In genomic region chr1:16718908-16719533, GRCh38 we compare ENCODE assay signal across 17 cellular contexts. TPM values are rescaled to one million over a fixed set of nuclear protein-coding genes. Genes with fewer than 3 reads are reported as not detected.
A peak's percentile ranks its signal among the peaks of the same experiment; 100 is the strongest.
DNase-seq lines count a peak whose midpoint lies in the region; ATAC-seq and TF ChIP-seq lines count a peak whose summit lies in the region.
"Had no signal": no experiment of that assay in that cellular context is flagged by ENCODE, and none has a peak within 500 bp of the region (broad histone marks: within the 10 kb centered on the region; RNA-seq: fewer than 3 reads in every experiment).

No MANE protein-coding gene starts in this region.

- WGBS in SK-N-SH (ENCODE audit: low lambda C conversion rate), result 56% methylated on average over 7 of the region's 8 CpGs
- WGBS in gastroesophageal sphincter (ENCODE audit: low coverage in 1 of 2), 2 donors, result 78 to 85% methylated on average over 4 to 6 of the region's 8 CpGs
- 91 to 93% methylated on average over 8 of the region's 8 CpGs for WGBS in sigmoid colon, 2 donors

- no peaks in the 10 kb centered on the region for H3K9me3 ChIP-seq in SK-N-SH
- no peaks in the 10 kb centered on the region for H3K9me3 ChIP-seq in gastroesophageal sphincter
- no peaks in the 10 kb centered on the region for H3K9me3 ChIP-seq in sigmoid colon
- H3K9me3 ChIP-seq: heart left ventricle had no signal

- TF ChIP-seq RAD21 in SK-N-SH (IDR thresholded peaks at IDR 0.05; ENCODE audit: low read length), result no peak

- H2AFZ ChIP-seq in SK-N-SH (ENCODE audit: low read depth), result no peak overlapping the region

- H3K9ac ChIP-seq in SK-N-SH, result no peak overlapping the region

- H3K4me3 ChIP-seq in SK-N-SH (ENCODE audit: low read depth in 2 of 2, low read length in 1 of 2) (no peak overlapping the region), gastroesophageal sphincter (no peak overlapping the region), sigmoid colon (no peak overlapping the region)
- H3K4me3 ChIP-seq: heart left ventricle had no signal

- no peak overlapping the region for H3K27ac ChIP-seq in SK-N-SH (ENCODE audit: low read depth in 2 of 2, low read length in 1 of 2)
- no peak overlapping the region for H3K27ac ChIP-seq in gastroesophageal sphincter
- no peak overlapping the region for H3K27ac ChIP-seq in sigmoid colon
- H3K27ac ChIP-seq: 22Rv1, heart left ventricle had no signal

- DNase-seq in SK-N-SH (peak; percentile 39), HT1080 (ENCODE audit: low read depth) (peak; percentile 15), sigmoid colon (peak; percentile 65), middle frontal gyrus (ENCODE audit: extremely low spot score, low spot score) (no peak), NCI-H510A treated with DMSO at 0.1 percent for 48 hours (lab: John Stamatoyannopoulos, UW) (no peak)
- DNase-seq: activated naive CD4-positive, alpha-beta T cell treated with anti-CD3 and anti-CD28 coated beads, Interleukin-2, amount 50 U/mL, for 16 hours; left cardiac atrium; NCI-H146; NCI-H524 treated with DMSO at 0.1 percent for 48 hours; stimulated activated naive CD8-positive, alpha-beta T cell treated with anti-CD3 and anti-CD28 coated beads, Interleukin-15, amount 100 ng/mL, for 72 hours; T-helper 2 cell had no signal

- H3K27me3 ChIP-seq in SK-N-SH (ENCODE audit: insufficient read depth) (no peaks in the 10 kb centered on the region), gastroesophageal sphincter (peaks cover 43% of the 10 kb centered on the region), sigmoid colon (peaks cover 0 to 15% (median 13%) of the 10 kb centered on the region in 3 donors)

- no peak for TF ChIP-seq POLR2A in gastroesophageal sphincter (IDR thresholded peaks at IDR 0.05)
- no peak for TF ChIP-seq POLR2A in sigmoid colon (IDR thresholded peaks at IDR 0.05)

- H3F3A ChIP-seq in SK-N-SH (replicated peaks; ENCODE audit: insufficient read depth), result no peaks in the 10 kb centered on the region

- no peaks in the 10 kb centered on the region for H3K9me2 ChIP-seq in SK-N-SH

- H3K4me1 ChIP-seq in SK-N-SH (ENCODE audit: control insufficient read depth in 1 of 2, insufficient read depth in 2 of 2, low read depth in 1 of 2, low read length in 1 of 2), result peaks cover 0 to 7% of the 10 kb centered on the region in 2 experiments; a peak in 1 of 4 replicates
- H3K4me1 ChIP-seq in gastroesophageal sphincter, result no peaks in the 10 kb centered on the region
- H3K4me1 ChIP-seq in sigmoid colon, result no peaks in the 10 kb centered on the region

- POLR2A ChIA-PET in SK-N-SH (lab: Yijun Ruan, JAX), result no interaction called here

- H4K20me1 ChIP-seq in SK-N-SH (ENCODE audit: insufficient read depth), result no peaks in the 10 kb centered on the region

- no peak overlapping the region for H3K4me2 ChIP-seq in SK-N-SH

- H3K36me3 ChIP-seq in SK-N-SH (replicated peaks in 1 of 2; ENCODE audit: control insufficient read depth in 1 of 2, insufficient read depth in 2 of 2, low read length in 1 of 2), result no peaks in the 10 kb centered on the region
- H3K36me3 ChIP-seq in gastroesophageal sphincter, result no peaks in the 10 kb centered on the region
- no peaks in the 10 kb centered on the region for H3K36me3 ChIP-seq in sigmoid colon
- H3K36me3 ChIP-seq: heart left ventricle had no signal

- ATAC-seq in SK-N-SH treated with all-trans-retinoic acid at 6 μM for 48 hours, result no peak
- ATAC-seq in gastroesophageal sphincter, result peak; percentile 4
- no peak for ATAC-seq in HG03460 (IDR thresholded peaks at IDR 0.05; ENCODE audit: unreplicated experiment)
- ATAC-seq: naive thymus-derived CD8-positive, alpha-beta T cell; stimulated activated naive CD8-positive, alpha-beta T cell treated with anti-CD3 and anti-CD28 coated beads, Interleukin-15, amount 100 ng/mL, for 72 hours had no signal

- TF ChIP-seq EP300 in SK-N-SH (IDR thresholded peaks at IDR 0.05; ENCODE audit: borderline replicate concordance in 1 of 2, low read depth in 1 of 2, low read length in 1 of 2), result no peak
- TF ChIP-seq EP300 in gastroesophageal sphincter (IDR thresholded peaks at IDR 0.05), result no peak
- TF ChIP-seq EP300 in sigmoid colon (IDR thresholded peaks at IDR 0.05), result no peak

- intact Hi-C loops in sigmoid colon (cut with DNase I), result no loop called here

- H3K79me2 ChIP-seq in SK-N-SH (ENCODE audit: insufficient read depth), result no peaks in the 10 kb centered on the region

- TF ChIP-seq CTCF in SK-N-SH (IDR thresholded peaks at IDR 0.05) (no peak), gastroesophageal sphincter (IDR thresholded peaks at IDR 0.05) (no peak), sigmoid colon (IDR thresholded peaks at IDR 0.05) (no peak)

- CTCF ChIA-PET in SK-N-SH (lab: Yijun Ruan, JAX), result interaction anchor here (1.2 kb wide), 1 partner anchor 12 kb away, joined by 4 read pairs; no protein-coding TSS in a partner anchor

TF ChIP-seq in SK-N-SH, 30 proteins besides CTCF, POLR2A, EP300 and RAD21 (continues in another document):
- TF ChIP-seq, protein P1, sequence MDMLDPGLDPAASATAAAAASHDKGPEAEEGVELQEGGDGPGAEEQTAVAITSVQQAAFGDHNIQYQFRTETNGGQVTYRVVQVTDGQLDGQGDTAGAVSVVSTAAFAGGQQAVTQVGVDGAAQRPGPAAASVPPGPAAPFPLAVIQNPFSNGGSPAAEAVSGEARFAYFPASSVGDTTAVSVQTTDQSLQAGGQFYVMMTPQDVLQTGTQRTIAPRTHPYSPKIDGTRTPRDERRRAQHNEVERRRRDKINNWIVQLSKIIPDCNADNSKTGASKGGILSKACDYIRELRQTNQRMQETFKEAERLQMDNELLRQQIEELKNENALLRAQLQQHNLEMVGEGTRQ (IDR thresholded peaks at IDR 0.05; ENCODE audit: borderline replicate concordance, low read depth, low read length), result no peak
- TF ChIP-seq ELF1 (IDR thresholded peaks at IDR 0.05) (no peak), FOXM1 (IDR thresholded peaks at IDR 0.05; ENCODE audit: low read depth) (no peak), ZBTB33 (IDR thresholded peaks at IDR 0.05; ENCODE audit: borderline replicate concordance, low read depth) (no peak), JUND (IDR thresholded peaks at IDR 0.05) (no peak)

TF ChIP-seq in SK-N-SH treated with all-trans-retinoic acid at 6 μM for 48 hours, 23 proteins besides CTCF, POLR2A, EP300 and RAD21:
- no peak for TF ChIP-seq CSDC2 (CRISPR knock-in tag; IDR thresholded peaks at IDR 0.05)
- no peak for TF ChIP-seq CSRNP3 (CRISPR knock-in tag; IDR thresholded peaks at IDR 0.05)
- TF ChIP-seq, protein P2, sequence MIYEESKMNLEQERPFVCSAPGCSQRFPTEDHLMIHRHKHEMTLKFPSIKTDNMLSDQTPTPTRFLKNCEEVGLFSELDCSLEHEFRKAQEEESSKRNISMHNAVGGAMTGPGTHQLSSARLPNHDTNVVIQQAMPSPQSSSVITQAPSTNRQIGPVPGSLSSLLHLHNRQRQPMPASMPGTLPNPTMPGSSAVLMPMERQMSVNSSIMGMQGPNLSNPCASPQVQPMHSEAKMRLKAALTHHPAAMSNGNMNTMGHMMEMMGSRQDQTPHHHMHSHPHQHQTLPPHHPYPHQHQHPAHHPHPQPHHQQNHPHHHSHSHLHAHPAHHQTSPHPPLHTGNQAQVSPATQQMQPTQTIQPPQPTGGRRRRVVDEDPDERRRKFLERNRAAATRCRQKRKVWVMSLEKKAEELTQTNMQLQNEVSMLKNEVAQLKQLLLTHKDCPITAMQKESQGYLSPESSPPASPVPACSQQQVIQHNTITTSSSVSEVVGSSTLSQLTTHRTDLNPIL (CRISPR knock-in tag; IDR thresholded peaks at IDR 0.05; ENCODE audit: low read depth), result no peak
- no peak for TF ChIP-seq RARB (CRISPR knock-in tag; IDR thresholded peaks at IDR 0.05)

RNA-seq across cellular contexts. Expression of gene RNU1-4, which starts 21.3 kb away (rescaled TPM):
- not detected in 2 replicates for polyA plus RNA-seq in SK-N-SH (2012; rRNA removed)
- not detected in 2 replicates for polyA plus RNA-seq in SK-N-SH (2012; cell fraction: cytosol; rRNA removed)
- polyA plus RNA-seq in SK-N-SH (2012; cell fraction: nucleus; rRNA removed), result not detected in 2 replicates
- under 0.01 TPM in 1 of 2 replicates, not detected in the other for total RNA-seq in HT1080 (2014; rRNA removed; shearing (Covaris generic))
- polyA plus RNA-seq in HT1080 (2015; cell fraction: cytosol; rRNA removed), result not detected in 2 replicates
- not detected in 2 replicates for polyA plus RNA-seq in HT1080 (2015; cell fraction: nucleus; rRNA removed)
- total RNA-seq in gastroesophageal sphincter, result under 1 TPM in 3 of 4 donors, not detected in 1; under 0.01 TPM
- total RNA-seq in sigmoid colon, result under 1 TPM; under 0.01 TPM
- polyA plus RNA-seq in sigmoid colon, result not detected
- polyA plus RNA-seq: heart left ventricle had no signal

RNA-seq across cellular contexts. Expression of gene RNU1-3, which starts 52.3 kb away (rescaled TPM):
- polyA plus RNA-seq in SK-N-SH (2012; rRNA removed) (not detected in 2 replicates), sigmoid colon (not detected)
- not detected in 2 replicates for polyA plus RNA-seq in SK-N-SH (2012; cell fraction: cytosol; rRNA removed)
- polyA plus RNA-seq in SK-N-SH (2012; cell fraction: nucleus; rRNA removed), result not detected in 2 replicates
- total RNA-seq in HT1080 (2014; rRNA removed; shearing (Covaris generic)), result under 0.01 TPM in 1 of 2 replicates, not detected in the other
- not detected in 2 replicates for polyA plus RNA-seq in HT1080 (2015; cell fraction: cytosol; rRNA removed)
- polyA plus RNA-seq in HT1080 (2015; cell fraction: nucleus; rRNA removed), result not detected in 2 replicates
- total RNA-seq in gastroesophageal sphincter (under 1 TPM in 3 of 4 donors, not detected in 1; under 0.01 TPM), sigmoid colon (under 1 TPM; under 0.01 TPM)
- polyA plus RNA-seq: heart left ventricle had no signal

Comparison
In these comparisons a context has a peak if more than half of its experiments do, and no peak if none do; other contexts are left out.
1. DNase-seq: peak in SK-N-SH (single experiment), HT1080 (single experiment) and sigmoid colon (single experiment); none in middle frontal gyrus (single experiment) and NCI-H510A treated with DMSO at 0.1 percent for 48 hours (single experiment).